8 cellular contexts compared by ENCODE assay signal in genomic region chr13:48334534-48335127, GRCh38. TPM values are rescaled to one million over a fixed set of nuclear protein-coding genes. Genes with fewer than 3 reads are reported as not detected.
A peak's percentile ranks its signal among the peaks of the same experiment; 100 is the strongest.
DNase-seq lines count a peak whose midpoint lies in the region; ATAC-seq, FAIRE-seq and TF ChIP-seq lines count a peak whose summit lies in the region.

No MANE protein-coding gene starts in this region.

- H3K4me3 ChIP-seq in AG10803 (ENCODE audit: low read length) (no peak overlapping the region), epithelial cell of proximal tubule (ENCODE audit: low read depth, low read length) (no peak overlapping the region), osteoblast (ENCODE audit: insufficient read depth, low read length) (no peak overlapping the region)

- H3K27me3 ChIP-seq in osteoblast (ENCODE audit: insufficient read depth, low read length) = no peaks in the 10 kb centered on the region

- ATAC-seq in GM21723 (IDR thresholded peaks at IDR 0.05; ENCODE audit: unreplicated experiment) = no peak

- H3K4me2 ChIP-seq in osteoblast (ENCODE audit: insufficient read depth, low read length) = no peak overlapping the region

- no peaks in the 10 kb centered on the region for H3K9me3 ChIP-seq in osteoblast (ENCODE audit: low read depth, low read length)

- H3K36me3 ChIP-seq in osteoblast (ENCODE audit: insufficient read depth, low read length) = no peaks in the 10 kb centered on the region

- H3K79me2 ChIP-seq in osteoblast (ENCODE audit: insufficient read depth, low read length) = peaks cover 15% of the 10 kb centered on the region

- FAIRE-seq in GM18507 (lab: Jason Lieb, UNC) = peak; percentile 70

- H2AFZ ChIP-seq in osteoblast (ENCODE audit: low read length) = no peak overlapping the region

- DNase-seq in AG10803 (ENCODE audit: low read depth) = peak; percentile 41
- no peak for DNase-seq in GM18507 (ENCODE audit: extremely low spot score, insufficient read length, low read depth)
- peak; percentile 35 for DNase-seq in RPMI8226
- no peak for DNase-seq in epithelial cell of proximal tubule (ENCODE audit: low read depth)
- DNase-seq in osteoblast (ENCODE audit: insufficient read length, low spot score, missing footprints) = no peak
- DNase-seq in GM19238 (ENCODE audit: insufficient read length, low spot score) = no peak
- DNase-seq in NCI-H2227 (lab: John Stamatoyannopoulos, UW; ENCODE audit: unreplicated experiment) = no peak

- H3K27ac ChIP-seq in osteoblast (ENCODE audit: low read depth, low read length) = peak overlapping the region; percentile 6

- peaks cover 7% of the 10 kb centered on the region for H4K20me1 ChIP-seq in osteoblast (ENCODE audit: insufficient read depth, low read length)

- H3K4me1 ChIP-seq in osteoblast (ENCODE audit: insufficient read depth, low read length) = peaks cover 8% of the 10 kb centered on the region

- TF ChIP-seq CTCF in AG10803 (conservative IDR thresholded peaks at IDR 0.05; ENCODE audit: low read length) (peak; percentile 56), epithelial cell of proximal tubule (conservative IDR thresholded peaks at IDR 0.05; ENCODE audit: low read depth, low read length) (peak; percentile 53), osteoblast (IDR thresholded peaks at IDR 0.05; ENCODE audit: extremely low read depth, low read depth, low read length) (peak; percentile 60)

RNA-seq across cellular contexts. Expression of gene RB1, which starts 31.1 kb away (rescaled TPM):
- total RNA-seq in epithelial cell of proximal tubule (22.3 and 35.4 TPM in 2 replicates), osteoblast (29.8 and 33.3 TPM in 2 replicates)

Comparison
In these comparisons a context has a peak if more than half of its experiments do, and no peak if none do; other contexts are left out.
1. DNase-seq: peak in AG10803 (single experiment) and RPMI8226 (single experiment); none in GM18507 (single experiment), epithelial cell of proximal tubule (single experiment), osteoblast (single experiment), GM19238 (single experiment) and NCI-H2227 (single experiment).
2. Peak in every context shown above with its lines, with median percentiles within 50 percentile points of each other: CTCF ChIP-seq.